8 cellular contexts compared by ENCODE assay signal in genomic region chr11:99069831-99070444, GRCh38. TPM values are rescaled to one million over a fixed set of nuclear protein-coding genes. Genes with fewer than 3 reads are reported as not detected.
DNase-seq lines count a peak whose midpoint lies in the region; ATAC-seq and TF ChIP-seq lines count a peak whose summit lies in the region.

No MANE protein-coding gene starts in this region.

- DNase-seq in DMS 273 (lab: John Stamatoyannopoulos, UW; ENCODE audit: unreplicated experiment) (peak; percentile 28), SHP77 treated with DMSO at 0.1 percent for 48 hours (lab: John Stamatoyannopoulos, UW) (peak; percentile 79), glutamatergic neuron (peak; percentile 18), renal cortical epithelial cell (ENCODE audit: low read depth) (peak; percentile 15), NCI-H1694 treated with DMSO at 0.1 percent for 48 hours (lab: John Stamatoyannopoulos, UW) (no peak), T1000 (lab: John Stamatoyannopoulos, UW) (no peak)

- no peak overlapping the region for H3K4me3 Mint-ChIP-seq in glutamatergic neuron (ENCODE audit: unreplicated experiment)

- ATAC-seq in GM19438 (IDR thresholded peaks at IDR 0.05; ENCODE audit: low read depth, unreplicated experiment) (peak; percentile 91), HG03442 (IDR thresholded peaks at IDR 0.05; ENCODE audit: unreplicated experiment) (peak; percentile 70)

- no peaks in the 10 kb centered on the region for H3K9me3 Mint-ChIP-seq in glutamatergic neuron (ENCODE audit: unreplicated experiment)

- H3K27ac Mint-ChIP-seq in glutamatergic neuron (ENCODE audit: unreplicated experiment), result no peak overlapping the region

- H3K36me3 Mint-ChIP-seq in glutamatergic neuron (ENCODE audit: unreplicated experiment), result no peaks in the 10 kb centered on the region

- H3K27me3 Mint-ChIP-seq in glutamatergic neuron (ENCODE audit: unreplicated experiment), result no peaks in the 10 kb centered on the region

- TF ChIP-seq CTCF in glutamatergic neuron (IDR thresholded peaks at IDR 0.05; ENCODE audit: partially characterized antibody, unreplicated experiment), result no peak

- peaks cover 5% of the 10 kb centered on the region for H3K4me1 Mint-ChIP-seq in glutamatergic neuron (ENCODE audit: low read depth, unreplicated experiment)

RNA-seq across cellular contexts. Expression of gene CNTN5, which starts 49.2 kb away (rescaled TPM):
- total RNA-seq in glutamatergic neuron (ENCODE audit: unreplicated experiment) (1.6 TPM), renal cortical epithelial cell (under 0.01 and 0.10 TPM in 2 replicates)

Comparison
In these comparisons a context has a peak if more than half of its experiments do, and no peak if none do; other contexts are left out.
1. DNase-seq: peak in DMS 273 (single experiment), SHP77 treated with DMSO at 0.1 percent for 48 hours (single experiment), glutamatergic neuron (single experiment) and renal cortical epithelial cell (single experiment); none in NCI-H1694 treated with DMSO at 0.1 percent for 48 hours (single experiment) and T1000 (single experiment).